3 cellular contexts compared by ENCODE assay signal in genomic region chr13:112110479-112110878, GRCh38.
A peak's percentile ranks its signal among the peaks of the same experiment; 100 is the strongest.
TF ChIP-seq lines count a peak whose summit lies in the region.

No MANE protein-coding gene starts in this region.

TF ChIP-seq in HepG2, 621 proteins besides CTCF, POLR2A, EP300 and RAD21:
- no peak for TF ChIP-seq CENPX (CRISPR knock-in tag; IDR thresholded peaks at IDR 0.05)
- no peak for TF ChIP-seq SATB2 (CRISPR knock-in tag; IDR thresholded peaks at IDR 0.05)
- TF ChIP-seq HIC2 (CRISPR knock-in tag; IDR thresholded peaks at IDR 0.05; ENCODE audit: low read depth) = no peak
- TF ChIP-seq CEBPB (IDR thresholded peaks at IDR 0.05; ENCODE audit: borderline replicate concordance, low read depth, low read length) = peak; percentile 51
- TF ChIP-seq ZNF543 (CRISPR knock-in tag; IDR thresholded peaks at IDR 0.05) = no peak

TF ChIP-seq in IMR-90, 13 proteins besides CTCF, POLR2A, EP300 and RAD21:
- peak; percentile 59 for TF ChIP-seq CEBPB (IDR thresholded peaks at IDR 0.05; ENCODE audit: low read depth, low read length)
- no peak for TF ChIP-seq RFX5 (IDR thresholded peaks at IDR 0.05; ENCODE audit: low read depth, low read length)
- TF ChIP-seq FOS (IDR thresholded peaks at IDR 0.05; ENCODE audit: low read depth, low read length) = no peak
- no peak for TF ChIP-seq SMC3 (IDR thresholded peaks at IDR 0.05; ENCODE audit: low read depth, low read length)

TF ChIP-seq in H1, 55 proteins besides CTCF, POLR2A, EP300 and RAD21:
- TF ChIP-seq TCF12 (IDR thresholded peaks at IDR 0.05; ENCODE audit: low read depth, low read length) (no peak), CEBPB (IDR thresholded peaks at IDR 0.05; ENCODE audit: low read depth, low read length) (peak; percentile 47; the same call in 1 of the 2 replicates)
